In genomic region chr16:50845296-50845695, GRCh38 we compare ENCODE assay signal across 18 cellular contexts.
DNase-seq lines count a peak whose midpoint lies in the region; ATAC-seq, FAIRE-seq and TF ChIP-seq lines count a peak whose summit lies in the region.
"Had no signal": no experiment of that assay in that cellular context is flagged by ENCODE, and none has a peak within 500 bp of the region (broad histone marks: within the 10 kb centered on the region; RNA-seq: fewer than 3 reads in every experiment).

No MANE protein-coding gene starts in this region.

- H3K79me2 ChIP-seq in HepG2 (ENCODE audit: insufficient read depth, low read length), result no peaks in the 10 kb centered on the region

- TF ChIP-seq EP300 in HepG2 (IDR thresholded peaks at IDR 0.05; ENCODE audit: low read depth in 2 of 2, low read length in 2 of 2) (no peak), HepG2 (CRISPR knock-in tag; IDR thresholded peaks at IDR 0.05; ENCODE audit: borderline replicate concordance) (no peak), esophagus muscularis mucosa (IDR thresholded peaks at IDR 0.05) (no peak)

- no peaks in the 10 kb centered on the region for H4K20me1 ChIP-seq in HepG2 (ENCODE audit: insufficient read depth, low read length)

- POLR2A ChIA-PET in HepG2 (lab: Yijun Ruan, JAX), result no interaction called here

- no peak for ATAC-seq in right lobe of liver
- no peak for ATAC-seq in HepG2
- ATAC-seq in HG03175 (IDR thresholded peaks at IDR 0.05; ENCODE audit: unreplicated experiment), result no peak

- 83% methylated on average over 2 of the region's 2 CpGs for WGBS in right lobe of liver (ENCODE audit: insufficient coverage, low coverage, low lambda C conversion rate, missing lambda C conversion rate)
- 24% methylated on average over 2 of the region's 2 CpGs for WGBS in HepG2 (ENCODE audit: low lambda C conversion rate)
- 56% methylated on average over 2 of the region's 2 CpGs for WGBS in esophagus muscularis mucosa

- H3K36me3 ChIP-seq in right lobe of liver (no peaks in the 10 kb centered on the region), HepG2 (replicated peaks in 1 of 2; ENCODE audit: control insufficient read depth in 1 of 2, insufficient read depth in 2 of 2, low read length in 2 of 2) (no peaks in the 10 kb centered on the region), esophagus muscularis mucosa (no peaks in the 10 kb centered on the region)

- no peak for TF ChIP-seq POLR2A in right lobe of liver (IDR thresholded peaks at IDR 0.05)
- no peak for TF ChIP-seq POLR2A in HepG2 (IDR thresholded peaks at IDR 0.05; ENCODE audit: insufficient read depth in 1 of 2, low read depth in 2 of 2, low read length in 2 of 2)
- no peak for TF ChIP-seq POLR2A in esophagus muscularis mucosa (IDR thresholded peaks at IDR 0.05; ENCODE audit: low read depth)

- no peak overlapping the region for H3K4me2 ChIP-seq in HepG2 (ENCODE audit: low read depth, low read length)

- H3K27me3 ChIP-seq in right lobe of liver (no peaks in the 10 kb centered on the region), HepG2 (ENCODE audit: control insufficient read depth in 1 of 2, insufficient read depth in 2 of 2, low read length in 2 of 2) (peaks cover 0 to 6% of the 10 kb centered on the region in 2 experiments; a peak in 1 of 5 replicates), esophagus muscularis mucosa (peaks cover 0 to 49% (median 3%) of the 10 kb centered on the region in 4 donors)

- H2AFZ ChIP-seq in HepG2 (ENCODE audit: low read length), result no peak overlapping the region

- peaks cover 56% of the 10 kb centered on the region for H3K27me3 Mint-ChIP-seq in progenitor cell of endocrine pancreas

- no TSS peak for BruUV-seq in HepG2 (replicated peaks; lab: Mats Ljungman, UMichigan)

- peak overlapping the region in 2 of 3 donors; percentile 28 to 87 for H3K27ac ChIP-seq in right lobe of liver
- H3K27ac ChIP-seq in HepG2 (ENCODE audit: extremely low read length, insufficient read depth, low read length), result no peak overlapping the region
- no peak overlapping the region for H3K27ac ChIP-seq in esophagus muscularis mucosa (replicated peaks in 1 of 4)

- H3K4me1 Mint-ChIP-seq in progenitor cell of endocrine pancreas (ENCODE audit: low read depth), result peaks cover 20% of the 10 kb centered on the region

- in situ Hi-C loops in HepG2 (cut with HindIII; ENCODE audit: extremely low pct_ligation_motif_present, low pct_unique_long_range_greater_than_20kb), result no loop called here

- CTCF ChIA-PET in HepG2 (lab: Yijun Ruan, JAX; ENCODE audit: low intra/inter-chr PET ratio, low total read pairs), result no interaction called here

- FAIRE-seq in HepG2 (lab: Jason Lieb, UNC), result no peak
- FAIRE-seq: GM12891, GM18507 had no signal

- DNase-seq in right lobe of liver (no peak), HepG2 (ENCODE audit: low spot score) (no peak), esophagus muscularis mucosa (ENCODE audit: extremely low spot score) (peak; percentile 72), progenitor cell of endocrine pancreas (ENCODE audit: low spot score, unreplicated experiment) (no peak), mucosa of gallbladder (ENCODE audit: low spot score) (no peak)
- DNase-seq in activated CD4-positive, alpha-beta T cell treated with anti-CD3 and anti-CD28 coated beads for 1 hour, result no peak
- DNase-seq: C1 segment of cervical spinal cord; Calu3; CD4-positive, alpha-beta memory T cell; COR-L47; DMS53; GF-D8; GOT3; H7; HCEC 1CT had no signal

- no peak overlapping the region for H3K4me3 Mint-ChIP-seq in progenitor cell of endocrine pancreas (ENCODE audit: low read depth)
- H3K4me3 Mint-ChIP-seq: CD4-positive, alpha-beta memory T cell had no signal

- H3K4me3 ChIP-seq in right lobe of liver, result no peak overlapping the region
- H3K4me3 ChIP-seq in HepG2 (replicated peaks in 1 of 3; ENCODE audit: insufficient read depth in 1 of 3, low read depth in 2 of 3, low read length in 3 of 3), result no peak overlapping the region
- no peak overlapping the region for H3K4me3 ChIP-seq in esophagus muscularis mucosa

- no peaks in the 10 kb centered on the region for H3K36me3 Mint-ChIP-seq in progenitor cell of endocrine pancreas (ENCODE audit: insufficient read depth)
- H3K36me3 Mint-ChIP-seq: CD4-positive, alpha-beta memory T cell had no signal

- no peaks in the 10 kb centered on the region for H3K9me3 Mint-ChIP-seq in progenitor cell of endocrine pancreas (ENCODE audit: low read depth)
- H3K9me3 Mint-ChIP-seq: CD4-positive, alpha-beta memory T cell had no signal

- intact Hi-C loops in right lobe of liver (cut with DNase I), result no loop called here
- intact Hi-C loops in HepG2 (cut with micrococcal nuclease; ENCODE audit: unreplicated experiment), result no loop called here
- intact Hi-C loops in esophagus muscularis mucosa (cut with DNase I), result no loop called here

- no peak for TF ChIP-seq CTCF in right lobe of liver (IDR thresholded peaks at IDR 0.05)
- TF ChIP-seq CTCF in HepG2 (CRISPR knock-in tag; IDR thresholded peaks at IDR 0.05), result no peak
- TF ChIP-seq CTCF in esophagus muscularis mucosa (IDR thresholded peaks at IDR 0.05), result no peak
- TF ChIP-seq CTCF in progenitor cell of endocrine pancreas (IDR thresholded peaks at IDR 0.05; ENCODE audit: unreplicated experiment), result no peak

- H3K27ac Mint-ChIP-seq in progenitor cell of endocrine pancreas, result peak overlapping the region; percentile 6
- H3K27ac Mint-ChIP-seq: CD4-positive, alpha-beta memory T cell had no signal

- H3K9ac ChIP-seq in HepG2 (ENCODE audit: insufficient read depth, low read depth, low read length), result no peak overlapping the region

- H3K4me1 ChIP-seq in right lobe of liver, result peaks cover 0 to 63% (median 28%) of the 10 kb centered on the region in 4 donors
- H3K4me1 ChIP-seq in HepG2 (ENCODE audit: insufficient read depth, low read length), result peaks cover 9% of the 10 kb centered on the region; the same call in 1 of the 2 replicates
- peaks cover 3 to 9% (median 8%) of the 10 kb centered on the region in 4 donors for H3K4me1 ChIP-seq in esophagus muscularis mucosa

- no peak for TF ChIP-seq RAD21 in HepG2 (CRISPR knock-in tag; IDR thresholded peaks at IDR 0.05)

- H3K9me3 ChIP-seq in right lobe of liver (no peaks in the 10 kb centered on the region), HepG2 (ENCODE audit: low read length) (no peaks in the 10 kb centered on the region), esophagus muscularis mucosa (no peaks in the 10 kb centered on the region)

TF ChIP-seq in HepG2, 621 proteins besides CTCF, POLR2A, EP300 and RAD21 (continues in another document):
- TF ChIP-seq ZNF362 (CRISPR knock-in tag; IDR thresholded peaks at IDR 0.05; ENCODE audit: borderline replicate concordance), result no peak
- no peak for TF ChIP-seq THAP7 (CRISPR knock-in tag; IDR thresholded peaks at IDR 0.05)
- TF ChIP-seq REXO4 (CRISPR knock-in tag; IDR thresholded peaks at IDR 0.05; ENCODE audit: borderline replicate concordance), result no peak
- no peak for TF ChIP-seq ZNF576 (CRISPR knock-in tag; IDR thresholded peaks at IDR 0.05)
- TF ChIP-seq CAMTA2 (CRISPR knock-in tag; IDR thresholded peaks at IDR 0.05; ENCODE audit: borderline replicate concordance), result no peak
- no peak for TF ChIP-seq RAD51 (IDR thresholded peaks at IDR 0.05; ENCODE audit: borderline replicate concordance)
- TF ChIP-seq ZNF660 (CRISPR knock-in tag; IDR thresholded peaks at IDR 0.05; ENCODE audit: borderline replicate concordance, low read depth), result no peak
- TF ChIP-seq ZNF644 (CRISPR knock-in tag; IDR thresholded peaks at IDR 0.05; ENCODE audit: low read depth), result no peak
- TF ChIP-seq EED (CRISPR knock-in tag; IDR thresholded peaks at IDR 0.05), result no peak
- no peak for TF ChIP-seq ZNF597 (CRISPR knock-in tag; IDR thresholded peaks at IDR 0.05)
- TF ChIP-seq ZBTB8A (CRISPR knock-in tag; IDR thresholded peaks at IDR 0.05; ENCODE audit: borderline replicate concordance, low read depth), result no peak
- no peak for TF ChIP-seq ZNF260 (CRISPR knock-in tag; IDR thresholded peaks at IDR 0.05; ENCODE audit: borderline replicate concordance, low read depth)
- no peak for TF ChIP-seq HMG20B (CRISPR knock-in tag; conservative IDR thresholded peaks at IDR 0.05)
- no peak for TF ChIP-seq ZNF556 (CRISPR knock-in tag; IDR thresholded peaks at IDR 0.05; ENCODE audit: borderline replicate concordance)

Comparison
In these comparisons a context has a peak if more than half of its experiments do, and no peak if none do; other contexts are left out.
1. H3K27ac ChIP-seq: peak in right lobe of liver (2 of 3); none in HepG2 (single experiment) and esophagus muscularis mucosa (0 of 4).